7 cellular contexts compared by ENCODE assay signal in the genomic region with DNA sequence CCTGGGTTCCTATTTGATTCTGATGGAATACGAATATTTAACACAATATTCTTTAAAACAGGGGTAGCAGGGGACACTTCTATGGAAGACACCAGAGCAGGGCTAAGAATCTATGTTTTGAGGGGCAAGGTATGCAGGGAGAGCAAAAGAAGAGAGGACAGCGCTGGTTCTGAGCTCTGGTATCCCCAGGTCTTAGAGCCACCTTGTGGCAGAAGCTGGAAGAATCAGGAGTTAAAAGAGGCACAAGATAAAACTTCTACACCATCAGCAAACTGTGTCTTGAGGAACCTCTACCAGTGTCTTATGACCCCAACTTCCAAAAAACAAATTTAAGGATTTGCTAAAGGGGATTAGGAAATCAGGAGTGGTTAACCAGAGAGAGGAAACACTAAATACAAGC.
DNase-seq lines count a peak whose midpoint lies in the region; ATAC-seq, FAIRE-seq and TF ChIP-seq lines count a peak whose summit lies in the region.
"Not testable (repeated sequence)": the region's sequence is repeated elsewhere in the genome, so short reads cannot be mapped to it uniquely, and the experiment has no call there.

No MANE protein-coding gene starts in this region.

- not testable (repeated sequence) for H3F3A ChIP-seq in OCI-LY1 (ENCODE audit: insufficient read depth, low read length)

- intact Hi-C loops in HepG2 (cut with micrococcal nuclease; ENCODE audit: unreplicated experiment); upper lobe of right lung (cut with DNase I): not testable (repeated sequence)

- CTCF ChIA-PET in HepG2 (lab: Yijun Ruan, JAX; ENCODE audit: low intra/inter-chr PET ratio, low total read pairs), result not testable (repeated sequence)

- not testable (repeated sequence) for H3K9me2 ChIP-seq in OCI-LY1 (ENCODE audit: low read depth, low read length)

- POLR2A ChIA-PET in HepG2 (lab: Yijun Ruan, JAX), result not testable (repeated sequence)

- peak; percentile 6; the same call in 1 of the 2 replicates for TF ChIP-seq CTCF in OCI-LY1 (IDR thresholded peaks at IDR 0.05; ENCODE audit: low read length)
- TF ChIP-seq CTCF in epithelial cell of proximal tubule (conservative IDR thresholded peaks at IDR 0.05; ENCODE audit: low read depth, low read length), result peak; percentile 6
- TF ChIP-seq CTCF in HepG2 (CRISPR knock-in tag; IDR thresholded peaks at IDR 0.05); upper lobe of right lung (IDR thresholded peaks at IDR 0.05): not testable (repeated sequence)

- not testable (repeated sequence) for H3K4me1 ChIP-seq in OCI-LY1 (ENCODE audit: insufficient read depth, low read length, severe bottlenecking); HepG2 (ENCODE audit: insufficient read depth, low read length); upper lobe of right lung

- not testable (repeated sequence) for DNase-seq in epithelial cell of proximal tubule (ENCODE audit: low read depth); HepG2 (ENCODE audit: low spot score); upper lobe of right lung

- not testable (repeated sequence) for H3K4me2 ChIP-seq in OCI-LY1 (ENCODE audit: low read length); HepG2 (ENCODE audit: low read depth, low read length)

- TF ChIP-seq RAD21 in HepG2 (CRISPR knock-in tag; IDR thresholded peaks at IDR 0.05), result not testable (repeated sequence)

- WGBS in HepG2 (ENCODE audit: low lambda C conversion rate), result 3% methylated on average over 2 of the region's 2 CpGs

- H3K79me2 ChIP-seq in OCI-LY1 (ENCODE audit: insufficient read depth, low read length); HepG2 (ENCODE audit: insufficient read depth, low read length): not testable (repeated sequence)

- H4K20me1 ChIP-seq in OCI-LY1 (ENCODE audit: insufficient read depth, low read length); HepG2 (ENCODE audit: insufficient read depth, low read length): not testable (repeated sequence)

- in situ Hi-C loops in HepG2 (cut with HindIII; ENCODE audit: extremely low pct_ligation_motif_present, low pct_unique_long_range_greater_than_20kb), result not testable (repeated sequence)

- not testable (repeated sequence) for H2AFZ ChIP-seq in OCI-LY1 (ENCODE audit: low read length); HepG2 (ENCODE audit: low read length)

- not testable (repeated sequence) for BruUV-seq in HepG2 (replicated peaks; lab: Mats Ljungman, UMichigan)

- not testable (repeated sequence) for H3K27ac ChIP-seq in OCI-LY1 (ENCODE audit: low read depth, low read length, poor library complexity, severe bottlenecking); HepG2 (ENCODE audit: extremely low read length, insufficient read depth, low read length); upper lobe of right lung

- H3K36me3 ChIP-seq in OCI-LY1 (ENCODE audit: insufficient read depth, low read length); HepG2 (replicated peaks in 1 of 2; ENCODE audit: control insufficient read depth in 1 of 2, insufficient read depth in 2 of 2, low read length in 2 of 2); upper lobe of right lung: not testable (repeated sequence)

- not testable (repeated sequence) for H3K4me3 ChIP-seq in OCI-LY1 (ENCODE audit: low read depth, low read length, poor library complexity, severe bottlenecking); epithelial cell of proximal tubule (ENCODE audit: low read depth, low read length); HepG2 (replicated peaks in 1 of 3; ENCODE audit: insufficient read depth in 1 of 3, low read depth in 2 of 3, low read length in 3 of 3); upper lobe of right lung

- H3K9ac ChIP-seq in OCI-LY1 (ENCODE audit: low read length); HepG2 (ENCODE audit: insufficient read depth, low read depth, low read length): not testable (repeated sequence)

- not testable (repeated sequence) for H3K9me3 ChIP-seq in OCI-LY1 (ENCODE audit: low read length); HepG2 (ENCODE audit: low read length); upper lobe of right lung

- TF ChIP-seq POLR2A in HepG2 (IDR thresholded peaks at IDR 0.05; ENCODE audit: insufficient read depth in 1 of 2, low read depth in 2 of 2, low read length in 2 of 2), result not testable (repeated sequence)

- peak; percentile 40 for ATAC-seq in GM18909 (IDR thresholded peaks at IDR 0.05; ENCODE audit: poor library complexity, unreplicated experiment)
- peak; percentile 52 for ATAC-seq in HG02885 (IDR thresholded peaks at IDR 0.05; ENCODE audit: poor library complexity, unreplicated experiment)
- ATAC-seq in SK-N-SH treated with all-trans-retinoic acid at 6 μM for 48 hours, result peak; percentile 67; the same call in 2 of the 3 replicates
- peak; percentile 81 for ATAC-seq in HepG2
- ATAC-seq in upper lobe of right lung, result peak; percentile 58

- FAIRE-seq in HepG2 (lab: Jason Lieb, UNC), result not testable (repeated sequence)

- H3K27me3 ChIP-seq in OCI-LY1 (ENCODE audit: insufficient read depth, low read length); HepG2 (ENCODE audit: control insufficient read depth in 1 of 2, insufficient read depth in 2 of 2, low read length in 2 of 2); upper lobe of right lung: not testable (repeated sequence)

- not testable (repeated sequence) for TF ChIP-seq EP300 in HepG2 (IDR thresholded peaks at IDR 0.05; ENCODE audit: low read depth in 2 of 2, low read length in 2 of 2); HepG2 (CRISPR knock-in tag; IDR thresholded peaks at IDR 0.05; ENCODE audit: borderline replicate concordance)
